Comparison of ENCODE assay signal across 15 cellular contexts in genomic region chr1:168918860-168919741, GRCh38.
A peak's percentile ranks its signal among the peaks of the same experiment; 100 is the strongest.
DNase-seq lines count a peak whose midpoint lies in the region; ATAC-seq and TF ChIP-seq lines count a peak whose summit lies in the region.
"Had no signal": no experiment of that assay in that cellular context is flagged by ENCODE, and none has a peak within 500 bp of the region (broad histone marks: within the 10 kb centered on the region; RNA-seq: fewer than 3 reads in every experiment).

No MANE protein-coding gene starts in this region.

- no peak for TF ChIP-seq EP300 in transverse colon (IDR thresholded peaks at IDR 0.05; ENCODE audit: low read depth)

- H3K36me3 ChIP-seq in transverse colon: no peaks in the 10 kb centered on the region

- H3K27ac ChIP-seq in RWPE1 (no peak overlapping the region), epithelial cell of prostate (peak overlapping the region; percentile 86), transverse colon (no peak overlapping the region)

- H3K4me3 ChIP-seq in transverse colon: no peak overlapping the region

- WGBS in transverse colon (ENCODE audit: low coverage in 1 of 2), 2 donors: 72% methylated on average over 5 of the region's 5 CpGs

- CTCF ChIA-PET in RWPE1 (lab: Yijun Ruan, JAX): interaction anchor here (0.6 to 0.7 kb wide), 2 partner anchors 12 to 57 kb away, joined by 3 read pairs; no protein-coding TSS in a partner anchor

- DNase-seq in DMS153 treated with DMSO at 0.1 percent for 48 hours (lab: John Stamatoyannopoulos, UW; ENCODE audit: unreplicated experiment) (peak; percentile 62), RWPE1 (ENCODE audit: low spot score) (peak; percentile 16), epithelial cell of prostate (ENCODE audit: low read depth, low spot score) (peak; percentile 50), midbrain (lab: John Stamatoyannopoulos, UW) (peak; percentile 38), GM19240 (ENCODE audit: insufficient read length, low spot score) (no peak), GM03348 (ENCODE audit: low spot score) (no peak), transverse colon (no peak)
- DNase-seq: activated naive CD8-positive, alpha-beta T cell treated with anti-CD3 and anti-CD28 coated beads, Interleukin-2, amount 10 ng/mL, durations not matched to agents 7 days and 5 days; DMS 273 treated with DMSO at 0.1 percent for 48 hours; immature natural killer cell; NCI-H2227 treated with DMSO at 0.1 percent for 48 hours; OCI-M1; SW 1271; trophoblast cell had no signal

- H3K27me3 ChIP-seq in transverse colon: no peaks in the 10 kb centered on the region

- intact Hi-C loops in transverse colon (cut with DNase I; ENCODE audit: low total_unique reads): no loop called here

- in situ Hi-C loops in transverse colon (cut with MboI; ENCODE audit: low pct_ligation_motif_present in 1 of 4, low pct_unique_long_range_greater_than_20kb in 1 of 4, low sequenced_read_pairs in 3 of 4): no loop called here

- TF ChIP-seq CTCF in RWPE1 (conservative IDR thresholded peaks at IDR 0.05; ENCODE audit: low read depth) (no peak), transverse colon (IDR thresholded peaks at IDR 0.05) (no peak)

- no peaks in the 10 kb centered on the region for H3K9me3 ChIP-seq in transverse colon

- no peak for ATAC-seq in HG02623 (IDR thresholded peaks at IDR 0.05; ENCODE audit: unreplicated experiment)

- TF ChIP-seq POLR2A in transverse colon (IDR thresholded peaks at IDR 0.05): no peak

- POLR2A ChIA-PET in RWPE1 (lab: Yijun Ruan, JAX; ENCODE audit: low non-redundant PET): no interaction called here

- peaks cover 0 to 13% (median 0%) of the 10 kb centered on the region in 4 donors for H3K4me1 ChIP-seq in transverse colon

Comparison
In these comparisons a context has a peak if more than half of its experiments do, and no peak if none do; other contexts are left out.
1. DNase-seq: peak in DMS153 treated with DMSO at 0.1 percent for 48 hours (single experiment), RWPE1 (single experiment), epithelial cell of prostate (single experiment) and midbrain (single experiment); none in GM19240 (single experiment), GM03348 (single experiment) and transverse colon (single experiment).